ENCODE assay signal across 8 cellular contexts in genomic region chr20:58407966-58408557, GRCh38. TPM values are rescaled to one million over a fixed set of nuclear protein-coding genes. Genes with fewer than 3 reads are reported as not detected.
DNase-seq lines count a peak whose midpoint lies in the region; ATAC-seq and TF ChIP-seq lines count a peak whose summit lies in the region.

No MANE protein-coding gene starts in this region.

- H3K27ac ChIP-seq in parathyroid adenoma, result no peak overlapping the region
- H3K27ac ChIP-seq in Peyer's patch, result peak overlapping the region in 2 of 4 donors; percentile 18 to 36

- H3K36me3 ChIP-seq in adipocyte (ENCODE audit: control insufficient read depth, insufficient read depth, low read length, severe bottlenecking), result no peaks in the 10 kb centered on the region
- no peaks in the 10 kb centered on the region for H3K36me3 ChIP-seq in parathyroid adenoma (ENCODE audit: control insufficient read depth, insufficient read depth, low read length)
- H3K36me3 ChIP-seq in Peyer's patch, result no peaks in the 10 kb centered on the region

- no peak overlapping the region for H2AFZ ChIP-seq in parathyroid adenoma

- peak; percentile 14 for DNase-seq in NCI-H2029 treated with DMSO at 0.1 percent for 48 hours (lab: John Stamatoyannopoulos, UW)
- DNase-seq in NCI-H2029 (lab: John Stamatoyannopoulos, UW), result no peak
- DNase-seq in adipocyte (ENCODE audit: low read depth), result no peak
- no peak for DNase-seq in Peyer's patch
- DNase-seq in NCI-H1092 (lab: John Stamatoyannopoulos, UW), result no peak
- no peak for DNase-seq in HT-29 (ENCODE audit: low spot score)

- ATAC-seq in HG03175 (IDR thresholded peaks at IDR 0.05; ENCODE audit: unreplicated experiment), result peak; percentile 61

- no peak for TF ChIP-seq POLR2A in Peyer's patch (IDR thresholded peaks at IDR 0.05)

- H3K9me3 ChIP-seq in adipocyte (ENCODE audit: control insufficient read depth, low read length) (no peaks in the 10 kb centered on the region), parathyroid adenoma (ENCODE audit: control insufficient read depth, low read length) (no peaks in the 10 kb centered on the region), Peyer's patch (no peaks in the 10 kb centered on the region)

- no peak for TF ChIP-seq CTCF in parathyroid adenoma (IDR thresholded peaks at IDR 0.05)
- no peak for TF ChIP-seq CTCF in Peyer's patch (IDR thresholded peaks at IDR 0.05)

- H3K79me2 ChIP-seq in parathyroid adenoma, result peaks cover 27% of the 10 kb centered on the region

- H3K4me3 ChIP-seq in adipocyte (ENCODE audit: low read length) (peak overlapping the region; percentile 26), parathyroid adenoma (ENCODE audit: low read depth, low read length) (no peak overlapping the region), Peyer's patch (no peak overlapping the region)

- H3K27me3 ChIP-seq in adipocyte (replicated peaks; ENCODE audit: control insufficient read depth, insufficient read depth, low read length) (no peaks in the 10 kb centered on the region), parathyroid adenoma (ENCODE audit: control insufficient read depth, insufficient read depth, low read length) (no peaks in the 10 kb centered on the region), Peyer's patch (no peaks in the 10 kb centered on the region)

- H3K4me1 ChIP-seq in adipocyte (ENCODE audit: control insufficient read depth, insufficient read depth, low read length), result peaks cover 27% of the 10 kb centered on the region
- peaks cover 13% of the 10 kb centered on the region for H3K4me1 ChIP-seq in parathyroid adenoma
- peaks cover 0 to 27% (median 3%) of the 10 kb centered on the region in 4 donors for H3K4me1 ChIP-seq in Peyer's patch

- peak overlapping the region; percentile 32 for H3K4me2 ChIP-seq in parathyroid adenoma (ENCODE audit: low read length)

- no peak overlapping the region for H3K9ac ChIP-seq in adipocyte (ENCODE audit: low read length)
- H3K9ac ChIP-seq in parathyroid adenoma, result no peak overlapping the region

RNA-seq across cellular contexts. Expression of gene VAPB, which starts 19.0 kb away (rescaled TPM):
- 10 to 100 TPM; 24.6 to 30.8 (median 29.4) TPM for total RNA-seq in Peyer's patch
- total RNA-seq in HT-29 (2014; rRNA removed; shearing (Covaris generic)), result 15.6 and 16.2 TPM in 2 replicates
